In the genomic region with DNA sequence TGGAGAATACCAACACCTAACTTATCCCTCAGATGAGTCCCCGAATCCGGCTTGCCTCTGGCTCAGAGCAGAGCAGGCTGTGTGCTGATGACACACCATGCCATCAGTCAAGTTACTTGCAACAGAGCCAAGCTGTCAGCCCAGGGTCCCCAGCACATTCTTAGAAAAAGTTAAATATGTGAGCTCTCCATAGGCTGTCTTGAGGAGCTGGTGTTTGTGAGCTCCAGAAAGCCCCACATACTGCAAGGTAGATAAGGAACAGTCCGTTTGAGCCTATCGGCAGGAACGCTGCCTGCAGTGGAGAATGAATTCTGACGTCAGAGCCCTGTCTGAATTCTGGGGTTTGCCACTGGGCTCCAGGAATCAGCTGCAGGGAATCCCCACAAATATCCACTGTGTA, we compare ENCODE assay signal across 1 cellular context.
TF ChIP-seq lines count a peak whose summit lies in the region.

No MANE protein-coding gene starts in this region.

TF ChIP-seq in K562, 482 proteins besides CTCF, POLR2A, EP300 and RAD21 (continued from another document):
- TF ChIP-seq, protein P1, sequence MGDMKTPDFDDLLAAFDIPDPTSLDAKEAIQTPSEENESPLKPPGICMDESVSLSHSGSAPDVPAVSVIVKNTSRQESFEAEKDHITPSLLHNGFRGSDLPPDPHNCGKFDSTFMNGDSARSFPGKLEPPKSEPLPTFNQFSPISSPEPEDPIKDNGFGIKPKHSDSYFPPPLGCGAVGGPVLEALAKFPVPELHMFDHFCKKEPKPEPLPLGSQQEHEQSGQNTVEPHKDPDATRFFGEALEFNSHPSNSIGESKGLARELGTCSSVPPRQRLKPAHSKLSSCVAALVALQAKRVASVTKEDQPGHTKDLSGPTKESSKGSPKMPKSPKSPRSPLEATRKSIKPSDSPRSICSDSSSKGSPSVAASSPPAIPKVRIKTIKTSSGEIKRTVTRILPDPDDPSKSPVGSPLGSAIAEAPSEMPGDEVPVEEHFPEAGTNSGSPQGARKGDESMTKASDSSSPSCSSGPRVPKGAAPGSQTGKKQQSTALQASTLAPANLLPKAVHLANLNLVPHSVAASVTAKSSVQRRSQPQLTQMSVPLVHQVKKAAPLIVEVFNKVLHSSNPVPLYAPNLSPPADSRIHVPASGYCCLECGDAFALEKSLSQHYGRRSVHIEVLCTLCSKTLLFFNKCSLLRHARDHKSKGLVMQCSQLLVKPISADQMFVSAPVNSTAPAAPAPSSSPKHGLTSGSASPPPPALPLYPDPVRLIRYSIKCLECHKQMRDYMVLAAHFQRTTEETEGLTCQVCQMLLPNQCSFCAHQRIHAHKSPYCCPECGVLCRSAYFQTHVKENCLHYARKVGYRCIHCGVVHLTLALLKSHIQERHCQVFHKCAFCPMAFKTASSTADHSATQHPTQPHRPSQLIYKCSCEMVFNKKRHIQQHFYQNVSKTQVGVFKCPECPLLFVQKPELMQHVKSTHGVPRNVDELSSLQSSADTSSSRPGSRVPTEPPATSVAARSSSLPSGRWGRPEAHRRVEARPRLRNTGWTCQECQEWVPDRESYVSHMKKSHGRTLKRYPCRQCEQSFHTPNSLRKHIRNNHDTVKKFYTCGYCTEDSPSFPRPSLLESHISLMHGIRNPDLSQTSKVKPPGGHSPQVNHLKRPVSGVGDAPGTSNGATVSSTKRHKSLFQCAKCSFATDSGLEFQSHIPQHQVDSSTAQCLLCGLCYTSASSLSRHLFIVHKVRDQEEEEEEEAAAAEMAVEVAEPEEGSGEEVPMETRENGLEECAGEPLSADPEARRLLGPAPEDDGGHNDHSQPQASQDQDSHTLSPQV (IDR thresholded peaks at IDR 0.05), result no peak; the same call in 1 of the 2 replicates
- TF ChIP-seq, protein P2, sequence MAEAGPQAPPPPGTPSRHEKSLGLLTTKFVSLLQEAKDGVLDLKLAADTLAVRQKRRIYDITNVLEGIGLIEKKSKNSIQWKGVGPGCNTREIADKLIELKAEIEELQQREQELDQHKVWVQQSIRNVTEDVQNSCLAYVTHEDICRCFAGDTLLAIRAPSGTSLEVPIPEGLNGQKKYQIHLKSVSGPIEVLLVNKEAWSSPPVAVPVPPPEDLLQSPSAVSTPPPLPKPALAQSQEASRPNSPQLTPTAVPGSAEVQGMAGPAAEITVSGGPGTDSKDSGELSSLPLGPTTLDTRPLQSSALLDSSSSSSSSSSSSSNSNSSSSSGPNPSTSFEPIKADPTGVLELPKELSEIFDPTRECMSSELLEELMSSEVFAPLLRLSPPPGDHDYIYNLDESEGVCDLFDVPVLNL (CRISPR knock-in tag; IDR thresholded peaks at IDR 0.05; ENCODE audit: low read depth), result no peak
- TF ChIP-seq L3MBTL2 (IDR thresholded peaks at IDR 0.05) (no peak), ZKSCAN8 (CRISPR knock-in tag; IDR thresholded peaks at IDR 0.05) (no peak), MXI1 (IDR thresholded peaks at IDR 0.05; ENCODE audit: low read depth, low read length) (no peak), HDAC8 (tag; IDR thresholded peaks at IDR 0.05) (no peak)
- TF ChIP-seq, protein P3, sequence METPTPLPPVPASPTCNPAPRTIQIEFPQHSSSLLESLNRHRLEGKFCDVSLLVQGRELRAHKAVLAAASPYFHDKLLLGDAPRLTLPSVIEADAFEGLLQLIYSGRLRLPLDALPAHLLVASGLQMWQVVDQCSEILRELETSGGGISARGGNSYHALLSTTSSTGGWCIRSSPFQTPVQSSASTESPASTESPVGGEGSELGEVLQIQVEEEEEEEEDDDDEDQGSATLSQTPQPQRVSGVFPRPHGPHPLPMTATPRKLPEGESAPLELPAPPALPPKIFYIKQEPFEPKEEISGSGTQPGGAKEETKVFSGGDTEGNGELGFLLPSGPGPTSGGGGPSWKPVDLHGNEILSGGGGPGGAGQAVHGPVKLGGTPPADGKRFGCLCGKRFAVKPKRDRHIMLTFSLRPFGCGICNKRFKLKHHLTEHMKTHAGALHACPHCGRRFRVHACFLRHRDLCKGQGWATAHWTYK (CRISPR knock-in tag; IDR thresholded peaks at IDR 0.05), result no peak
